Comparison of ENCODE assay signal across 11 cellular contexts in genomic region chr19:12749938-12750521, GRCh38. TPM values are rescaled to one million over a fixed set of nuclear protein-coding genes. Genes with fewer than 3 reads are reported as not detected.
DNase-seq lines count a peak whose midpoint lies in the region; ATAC-seq and TF ChIP-seq lines count a peak whose summit lies in the region.
"Had no signal": no experiment of that assay in that cellular context is flagged by ENCODE, and none has a peak within 500 bp of the region (broad histone marks: within the 10 kb centered on the region; RNA-seq: fewer than 3 reads in every experiment).

No MANE protein-coding gene starts in this region.

- peak; percentile 35 to 45 for ATAC-seq in naive B cell (ENCODE audit: low read depth in 2 of 2)
- ATAC-seq in HG03025 (IDR thresholded peaks at IDR 0.05; ENCODE audit: low FRiP score, unreplicated experiment) = no peak

- peaks cover 3 to 55% (median 36%) of the 10 kb centered on the region in 3 donors for H3K27me3 Mint-ChIP-seq in naive B cell

- in situ Hi-C loops in brain microvascular endothelial cell (cut with HindIII; ENCODE audit: low pct_ligation_motif_present, low sequenced_read_pairs) = no loop called here

- peaks cover 17% of the 10 kb centered on the region for H3K36me3 ChIP-seq in brain microvascular endothelial cell (replicated peaks)

- H3K27ac ChIP-seq in brain microvascular endothelial cell = no peak overlapping the region
- H3K27ac ChIP-seq: 22Rv1 had no signal

- peak overlapping the region in 2 of 6 donors; percentile 44 to 49 for H3K27ac Mint-ChIP-seq in naive B cell

- H3K9me3 Mint-ChIP-seq in naive B cell = peaks cover 5 to 11% (median 9%) of the 10 kb centered on the region in 7 donors

- no peak overlapping the region for H3K4me3 ChIP-seq in brain microvascular endothelial cell (ENCODE audit: low read depth, low read length)

- H3K27me3 ChIP-seq in brain microvascular endothelial cell (replicated peaks) = peaks cover 8% of the 10 kb centered on the region

- peak overlapping the region in 4 of 8 donors; percentile 18 to 51 (median 28) for H3K4me3 Mint-ChIP-seq in naive B cell

- no peak for TF ChIP-seq CTCF in brain microvascular endothelial cell (IDR thresholded peaks at IDR 0.05; ENCODE audit: low read depth, low read length, missing control alignments)

- peaks cover 4 to 19% (median 5%) of the 10 kb centered on the region in 3 donors for H3K4me1 Mint-ChIP-seq in naive B cell

- peak; percentile 38 for DNase-seq in DMS53 (lab: John Stamatoyannopoulos, UW)
- DNase-seq in DMS53 treated with DMSO at 0.1 percent for 48 hours (lab: John Stamatoyannopoulos, UW; ENCODE audit: unreplicated experiment) = no peak
- DNase-seq in NCI-H1105 (lab: John Stamatoyannopoulos, UW) = peak; percentile 2
- DNase-seq in brain microvascular endothelial cell = peak; percentile 39
- DNase-seq in naive B cell = no peak
- DNase-seq in medulla oblongata (ENCODE audit: extremely low spot score) = no peak
- no peak for DNase-seq in RPMI8226
- DNase-seq: midbrain, Right ventricle myocardium superior had no signal

- H3K36me3 Mint-ChIP-seq in naive B cell = peaks cover 12 to 27% of the 10 kb centered on the region in 2 donors

RNA-seq across cellular contexts. Expression of gene BEST2, which starts 1.6 kb away (rescaled TPM):
- polyA plus RNA-seq in naive B cell (ENCODE audit: low read depth in 6 of 6) = under 1 TPM in 1 of 6 donors, not detected in 5; 0.23 TPM

RNA-seq across cellular contexts. Expression of gene GET3, which starts 12.7 kb away (rescaled TPM):
- 100 to 1,000 TPM in 1 of 6 donors, 10 to 100 TPM in 5; 46.3 to 105 (median 53.5) TPM for polyA plus RNA-seq in naive B cell (ENCODE audit: low read depth in 6 of 6)

RNA-seq across cellular contexts. Expression of gene TRIR, which starts 15.5 kb away (rescaled TPM):
- 100 to 1,000 TPM; 207 to 269 (median 230) TPM for polyA plus RNA-seq in naive B cell (ENCODE audit: low read depth in 6 of 6)

RNA-seq across cellular contexts. Expression of gene HOOK2, which starts 25.3 kb away (rescaled TPM):
- 1 to 10 TPM; 1.1 to 7.1 (median 3.3) TPM for polyA plus RNA-seq in naive B cell (ENCODE audit: low read depth in 6 of 6)

RNA-seq across cellular contexts. Expression of gene TNPO2, which starts 26.3 kb away (rescaled TPM):
- polyA plus RNA-seq in naive B cell (ENCODE audit: low read depth in 6 of 6) = 1 to 10 TPM in 5 of 6 donors, not detected in 1; 1.7 to 3.5 (median 2.7) TPM

Comparison
In these comparisons a context has a peak if more than half of its experiments do, and no peak if none do; other contexts are left out.
1. DNase-seq: peak in DMS53 (single experiment), NCI-H1105 (single experiment) and brain microvascular endothelial cell (single experiment); none in DMS53 treated with DMSO at 0.1 percent for 48 hours (single experiment), naive B cell (single experiment), medulla oblongata (single experiment) and RPMI8226 (single experiment).